ENCODE assay signal across 1 cellular context in genomic region chr19:19064098-19064722, GRCh38.
TF ChIP-seq lines count a peak whose summit lies in the region.

No MANE protein-coding gene starts in this region.

TF ChIP-seq in K562, 482 proteins besides CTCF, POLR2A, EP300 and RAD21 (continued from another document and continues in another):
- TF ChIP-seq MITF (IDR thresholded peaks at IDR 0.05): no peak
- no peak for TF ChIP-seq NFIC (IDR thresholded peaks at IDR 0.05)
- TF ChIP-seq HSF4 (CRISPR knock-in tag; IDR thresholded peaks at IDR 0.05; ENCODE audit: borderline replicate concordance): no peak
- TF ChIP-seq SP1 (CRISPR knock-in tag; IDR thresholded peaks at IDR 0.05): 0 out of 2 replicates have a peak, but pooled peaks have one; percentile 11
- TF ChIP-seq HCFC1 (IDR thresholded peaks at IDR 0.05; ENCODE audit: low read depth, low read length): no peak; the same call in 1 of the 2 replicates
- TF ChIP-seq ID3 (CRISPR knock-in tag; IDR thresholded peaks at IDR 0.05): no peak
- TF ChIP-seq ID3 (tag; IDR thresholded peaks at IDR 0.05): peak; percentile 22; the same call in 1 of the 2 replicates
- no peak for TF ChIP-seq RFX1 (IDR thresholded peaks at IDR 0.05)
- no peak for TF ChIP-seq MXD1 (CRISPR knock-in tag; IDR thresholded peaks at IDR 0.05; ENCODE audit: borderline replicate concordance, poor library complexity, severe bottlenecking)
- no peak; the same call in none of the 2 replicates for TF ChIP-seq ZBTB2 (IDR thresholded peaks at IDR 0.05)
- no peak for TF ChIP-seq L3MBTL2 (IDR thresholded peaks at IDR 0.05)
- TF ChIP-seq ZNF518B (CRISPR knock-in tag; IDR thresholded peaks at IDR 0.05): no peak
- TF ChIP-seq NFXL1 (CRISPR knock-in tag; IDR thresholded peaks at IDR 0.05): no peak
- no peak for TF ChIP-seq MXI1 (IDR thresholded peaks at IDR 0.05; ENCODE audit: low read depth, low read length)
- TF ChIP-seq USF1 (CRISPR knock-in tag; IDR thresholded peaks at IDR 0.05): no peak
- TF ChIP-seq ZNF274 (IDR thresholded peaks at IDR 0.05; ENCODE audit: borderline replicate concordance, low read depth, low read length): no peak
- peak; percentile 100 for TF ChIP-seq ZNF740 (CRISPR knock-in tag; IDR thresholded peaks at IDR 0.05)
- peak in 1 of 2 experiments; percentile 100; a peak in 2 of 4 replicates for TF ChIP-seq ZNF740 (tag; IDR thresholded peaks at IDR 0.05)
- TF ChIP-seq MIER1 (IDR thresholded peaks at IDR 0.05; ENCODE audit: low read depth): no peak
- TF ChIP-seq EZH2 (IDR thresholded peaks at IDR 0.05; ENCODE audit: borderline replicate concordance, low read depth, low read length): no peak
- no peak for TF ChIP-seq FOXA3 (CRISPR knock-in tag; conservative IDR thresholded peaks at IDR 0.05 in 1 of 2, IDR thresholded peaks at IDR 0.05 in 1 of 2)
- TF ChIP-seq TAF15 (IDR thresholded peaks at IDR 0.05; ENCODE audit: low read depth, low read length): no peak
- TF ChIP-seq SAP30 (IDR thresholded peaks at IDR 0.05; ENCODE audit: borderline replicate concordance, insufficient read depth, low read depth, low read length, poor library complexity, severe bottlenecking): peak; percentile 69
- TF ChIP-seq NR2C1 (IDR thresholded peaks at IDR 0.05): no peak
- 0 out of 2 replicates have a peak, but pooled peaks have one; percentile 24 for TF ChIP-seq NR2C1 (tag; IDR thresholded peaks at IDR 0.05)
- TF ChIP-seq SRF (CRISPR knock-in tag; IDR thresholded peaks at IDR 0.05): no peak
- TF ChIP-seq POLR3A (IDR thresholded peaks at IDR 0.05; ENCODE audit: borderline replicate concordance, extremely low read depth, insufficient read depth, insufficient read length): no peak
- peak; percentile 13 for TF ChIP-seq CXXC5 (CRISPR knock-in tag; IDR thresholded peaks at IDR 0.05)
- no peak for TF ChIP-seq ASH1L (IDR thresholded peaks at IDR 0.05; ENCODE audit: borderline replicate concordance, low read depth, partially characterized antibody)
- no peak for TF ChIP-seq U2AF2 (optimal IDR thresholded peaks at IDR 0.05; ENCODE audit: low read depth, low read length)
- no peak for TF ChIP-seq ELF4 (CRISPR knock-in tag; IDR thresholded peaks at IDR 0.05)
- no peak for TF ChIP-seq SETDB1 (IDR thresholded peaks at IDR 0.05; ENCODE audit: low read length)
- TF ChIP-seq TEAD2 (tag; IDR thresholded peaks at IDR 0.05): no peak
- no peak for TF ChIP-seq ELK1 (CRISPR knock-in tag; IDR thresholded peaks at IDR 0.05)
- TF ChIP-seq CHD1 (IDR thresholded peaks at IDR 0.05; ENCODE audit: low read length): peak; percentile 68
- TF ChIP-seq CREB5 (CRISPR knock-in tag; IDR thresholded peaks at IDR 0.05): no peak
- TF ChIP-seq ZNF707 (CRISPR knock-in tag; conservative IDR thresholded peaks at IDR 0.05): no peak
- TF ChIP-seq ZBTB33 (CRISPR knock-in tag; IDR thresholded peaks at IDR 0.05): no peak
- TF ChIP-seq NONO (IDR thresholded peaks at IDR 0.05; ENCODE audit: low read depth in 2 of 2, low read length in 1 of 2): no peak
- no peak for TF ChIP-seq CUX1 (CRISPR knock-in tag; IDR thresholded peaks at IDR 0.05)
- no peak for TF ChIP-seq ZBTB1 (CRISPR knock-in tag; IDR thresholded peaks at IDR 0.05; ENCODE audit: borderline replicate concordance, low read depth)
- TF ChIP-seq SAFB (IDR thresholded peaks at IDR 0.05; ENCODE audit: borderline replicate concordance, low read depth, low read length): peak; percentile 73; the same call in 1 of the 2 replicates
- peak; percentile 34 for TF ChIP-seq RBBP5 (IDR thresholded peaks at IDR 0.05; ENCODE audit: borderline replicate concordance, insufficient read depth, low read length, poor library complexity, severe bottlenecking)
- TF ChIP-seq ZFP30 (CRISPR knock-in tag; IDR thresholded peaks at IDR 0.05; ENCODE audit: borderline replicate concordance): no peak
